In genomic region chr14:50831704-50832130, GRCh38 we compare ENCODE assay signal across 8 cellular contexts. TPM values are rescaled to one million over a fixed set of nuclear protein-coding genes. Genes with fewer than 3 reads are reported as not detected.
DNase-seq lines count a peak whose midpoint lies in the region; ATAC-seq and TF ChIP-seq lines count a peak whose summit lies in the region.

No MANE protein-coding gene starts in this region.

- H3K36me3 ChIP-seq in IMR-90 (ENCODE audit: control insufficient read depth, insufficient read depth, low read length), result no peaks in the 10 kb centered on the region; the same call in 1 of the 2 replicates
- H3K36me3 ChIP-seq in brain microvascular endothelial cell (replicated peaks), result no peaks in the 10 kb centered on the region
- H3K36me3 ChIP-seq in urinary bladder (ENCODE audit: insufficient read depth), result no peaks in the 10 kb centered on the region

- peak overlapping the region; percentile 97 for H2AFZ ChIP-seq in IMR-90 (replicated peaks; ENCODE audit: low read length, poor library complexity)

- H3K4ac ChIP-seq in IMR-90 (ENCODE audit: low read depth, low read length), result peak overlapping the region; percentile 41

- intact Hi-C loops in IMR-90 (cut with micrococcal nuclease), result loop anchor here (2.0 kb wide), 2 partner anchors 29 to 37 kb away; no protein-coding TSS in a partner anchor

- peak overlapping the region; percentile 15; the same call in 1 of the 2 replicates for H2AK5ac ChIP-seq in IMR-90 (ENCODE audit: low read depth, low read length)

- CTCF ChIA-PET in AG04449 (lab: Yijun Ruan, JAX) (interaction anchor here (0.9 to 5.6 kb wide), 3 partner anchors 9 to 28 kb away, joined by 3 to 30 read pairs (median 4); no protein-coding TSS in a partner anchor), IMR-90 (lab: Yijun Ruan, JAX) (interaction anchor here (0.5 to 1.5 kb wide), 2 partner anchors 29 to 186 kb away, joined by 3 to 4 read pairs; no protein-coding TSS in a partner anchor)

- 0 out of 2 replicates have a peak overlapping the region, but pooled peaks have one; percentile 38 for H3K56ac ChIP-seq in IMR-90 (ENCODE audit: extremely low read depth, insufficient read depth, low read length)

- H4K20me1 ChIP-seq in IMR-90 (ENCODE audit: insufficient read depth, low read length), result peaks cover 29% of the 10 kb centered on the region

- no peak for TF ChIP-seq RAD21 in IMR-90 (IDR thresholded peaks at IDR 0.05; ENCODE audit: low read length)

- H3K23ac ChIP-seq in IMR-90 (ENCODE audit: low read depth, low read length), result peak overlapping the region; percentile 96

- no peak for ATAC-seq in IMR-90 (ENCODE audit: low read depth)
- ATAC-seq in HG02981 (IDR thresholded peaks at IDR 0.05; ENCODE audit: unreplicated experiment), result no peak

- no peak for TF ChIP-seq POLR2A in IMR-90 (IDR thresholded peaks at IDR 0.05; ENCODE audit: low read depth, low read length)

- peak overlapping the region; percentile 14; the same call in 1 of the 2 replicates for H4K5ac ChIP-seq in IMR-90 (ENCODE audit: low read depth, low read length)

- H3K27me3 ChIP-seq in IMR-90 (ENCODE audit: control insufficient read depth, insufficient read depth, low read length) (no peaks in the 10 kb centered on the region), brain microvascular endothelial cell (replicated peaks) (no peaks in the 10 kb centered on the region)

- H4K8ac ChIP-seq in IMR-90 (ENCODE audit: low read depth in 2 of 2, low read length in 2 of 2), result peak overlapping the region; percentile 74 to 82; a peak in 2 of 4 replicates

- H3K9me3 ChIP-seq in IMR-90 (ENCODE audit: control insufficient read depth, insufficient read depth, low read length), result no peaks in the 10 kb centered on the region

- H3K27ac ChIP-seq in IMR-90 (ENCODE audit: insufficient read depth, low read length) (no peak overlapping the region; the same call in 1 of the 2 replicates), brain microvascular endothelial cell (no peak overlapping the region), urinary bladder (ENCODE audit: low read depth) (no peak overlapping the region)

- TF ChIP-seq CTCF in AG04449 (IDR thresholded peaks at IDR 0.05; ENCODE audit: insufficient read depth, low read length, missing control alignments) (no peak), IMR-90 (conservative IDR thresholded peaks at IDR 0.05; ENCODE audit: low read depth, low read length) (no peak), brain microvascular endothelial cell (IDR thresholded peaks at IDR 0.05; ENCODE audit: low read depth, low read length, missing control alignments) (no peak)

- in situ Hi-C loops in IMR-90 (cut with MboI; ENCODE audit: low sequenced_read_pairs), result no loop called here
- in situ Hi-C loops in brain microvascular endothelial cell (cut with HindIII; ENCODE audit: low pct_ligation_motif_present, low sequenced_read_pairs), result no loop called here

- H3K4me2 ChIP-seq in IMR-90 (ENCODE audit: low read depth, low read length), result peak overlapping the region; percentile 94

- H2AK9ac ChIP-seq in IMR-90 (replicated peaks; ENCODE audit: low read depth, low read length, poor library complexity), result peak overlapping the region; percentile 89

- peak overlapping the region; percentile 85; the same call in 1 of the 3 replicates for H2BK15ac ChIP-seq in IMR-90 (ENCODE audit: low read depth, low read length)

- peaks cover 15 to 36% of the 10 kb centered on the region in 2 experiments for H3K79me1 ChIP-seq in IMR-90 (ENCODE audit: low read depth in 1 of 2, low read length in 2 of 2)

- peak overlapping the region; percentile 65; the same call in 1 of the 2 replicates for H4K91ac ChIP-seq in IMR-90 (ENCODE audit: insufficient read depth, low read depth, low read length)

- no peak overlapping the region; the same call in 1 of the 2 replicates for H3K18ac ChIP-seq in IMR-90 (ENCODE audit: low read depth, low read length)

- DNase-seq in AG04449 (ENCODE audit: low read depth, low spot score) (no peak), IMR-90 (no peak), brain microvascular endothelial cell (no peak), lung microvascular endothelial cell (ENCODE audit: low read depth in 2 of 2) (peak; percentile 15 to 24), GF-D8 (lab: John Stamatoyannopoulos, UW) (no peak), GM19240 (ENCODE audit: insufficient read length, low spot score) (no peak)

- H3K9me1 ChIP-seq in IMR-90 (ENCODE audit: insufficient read depth, low read length), result peaks cover 16% of the 10 kb centered on the region

- H2BK120ac ChIP-seq in IMR-90 (ENCODE audit: low read depth, low read length), result peak overlapping the region; percentile 52

- H3K4me3 ChIP-seq in AG04449 (ENCODE audit: low read depth, low read length) (peak overlapping the region; percentile 74), IMR-90 (ENCODE audit: insufficient read depth, low read depth, low read length) (peak overlapping the region; percentile 73), brain microvascular endothelial cell (ENCODE audit: low read depth, low read length) (peak overlapping the region; percentile 80), urinary bladder (ENCODE audit: low read depth, low read length) (peak overlapping the region; percentile 93)

- POLR2A ChIA-PET in AG04449 (lab: Yijun Ruan, JAX), result no interaction called here
- POLR2A ChIA-PET in IMR-90 (lab: Charles Lee; ENCODE audit: unreplicated experiment), result no interaction called here

- BruUV-seq in IMR-90 (replicated peaks; lab: Mats Ljungman, UMichigan), result no TSS peak

- dilution Hi-C loops in IMR-90 (cut with HindIII; ENCODE audit: low sequenced_read_pairs, unreplicated experiment), result no loop called here

- H3K9ac ChIP-seq in IMR-90 (ENCODE audit: low read depth, low read length), result peak overlapping the region; percentile 54

- H3K14ac ChIP-seq in IMR-90 (replicated peaks; ENCODE audit: low read depth, low read length), result peak overlapping the region; percentile 33

- H2BK5ac ChIP-seq in IMR-90 (ENCODE audit: low read depth, low read length, poor library complexity, severe bottlenecking), result no peak overlapping the region

- H2BK20ac ChIP-seq in IMR-90 (ENCODE audit: low read depth, low read length), result no peak overlapping the region

- 14% methylated on average over 6 of the region's 11 CpGs; no CpG with 5 or more reads in 1 of the 2 experiments for WGBS in IMR-90 (ENCODE audit: extremely low coverage in 2 of 2, insufficient read length in 1 of 2), 2 experiments
- WGBS in urinary bladder, result 10% methylated on average over 11 of the region's 11 CpGs

- H3K4me1 ChIP-seq in IMR-90 (ENCODE audit: control insufficient read depth, insufficient read depth, low read length) (peaks cover 18% of the 10 kb centered on the region), urinary bladder (ENCODE audit: insufficient read depth) (no peaks in the 10 kb centered on the region)

TF ChIP-seq in IMR-90, 13 proteins besides CTCF, POLR2A, EP300 and RAD21:
- TF ChIP-seq CHD1 (IDR thresholded peaks at IDR 0.05; ENCODE audit: low read depth, low read length), result no peak
- no peak for TF ChIP-seq MAZ (IDR thresholded peaks at IDR 0.05; ENCODE audit: borderline replicate concordance, low read depth, low read length)
- TF ChIP-seq FOS (IDR thresholded peaks at IDR 0.05; ENCODE audit: low read depth, low read length), result no peak
- no peak for TF ChIP-seq BHLHE40 (IDR thresholded peaks at IDR 0.05; ENCODE audit: low read depth, low read length)
- no peak for TF ChIP-seq MXI1 (IDR thresholded peaks at IDR 0.05; ENCODE audit: borderline replicate concordance, low read depth, low read length)
- TF ChIP-seq ELK1 (IDR thresholded peaks at IDR 0.05; ENCODE audit: borderline replicate concordance, low read depth, low read length), result no peak
- TF ChIP-seq MAFK (IDR thresholded peaks at IDR 0.05; ENCODE audit: low read depth, low read length), result no peak
- no peak for TF ChIP-seq USF2 (IDR thresholded peaks at IDR 0.05; ENCODE audit: low read depth, low read length)
- TF ChIP-seq CEBPB (IDR thresholded peaks at IDR 0.05; ENCODE audit: low read depth, low read length), result no peak
- no peak for TF ChIP-seq NFE2L2 (IDR thresholded peaks at IDR 0.05; ENCODE audit: low read depth, low read length)
- TF ChIP-seq RCOR1 (IDR thresholded peaks at IDR 0.05; ENCODE audit: insufficient replicate concordance, low read length), result no peak
- TF ChIP-seq RFX5 (IDR thresholded peaks at IDR 0.05; ENCODE audit: low read depth, low read length), result no peak
- TF ChIP-seq SMC3 (IDR thresholded peaks at IDR 0.05; ENCODE audit: low read depth, low read length), result no peak
TF ChIP-seq in IMR-90: peak in this region for 0.

RNA-seq across cellular contexts. Expression of gene NIN, which starts 0.8 kb away (rescaled TPM):
- total RNA-seq in IMR-90 (2012; rRNA removed) (98.4 and 99.2 TPM in 2 replicates), lung microvascular endothelial cell (21.8 and 22.0 TPM in 2 replicates), urinary bladder (46.8 TPM)
- polyA plus RNA-seq in IMR-90 (2012; rRNA removed) (13.8 and 15.2 TPM in 2 replicates), urinary bladder (11.3 TPM)
- 4.7 and 7.3 TPM in 2 replicates for polyA plus RNA-seq in IMR-90 (2012; cell fraction: cytosol; rRNA removed)
- 4.4 and 13.1 TPM in 2 replicates for polyA plus RNA-seq in IMR-90 (2012; cell fraction: nucleus; rRNA removed; ENCODE audit: low replicate concordance)

RNA-seq across cellular contexts. Expression of gene ABHD12B, which starts 40.1 kb away (rescaled TPM):
- 0.18 TPM in 1 of 2 replicates, not detected in the other for total RNA-seq in IMR-90 (2012; rRNA removed)
- not detected in 2 replicates for polyA plus RNA-seq in IMR-90 (2012; rRNA removed)
- polyA plus RNA-seq in IMR-90 (2012; cell fraction: cytosol; rRNA removed), result 0.03 and 0.05 TPM in 2 replicates
- polyA plus RNA-seq in IMR-90 (2012; cell fraction: nucleus; rRNA removed; ENCODE audit: low replicate concordance), result 0.02 and 0.10 TPM in 2 replicates
- not detected in 2 replicates for total RNA-seq in lung microvascular endothelial cell
- not detected for total RNA-seq in urinary bladder
- polyA plus RNA-seq in urinary bladder, result not detected

Comparison
In these comparisons a context has a peak if more than half of its experiments do, and no peak if none do; other contexts are left out.
1. DNase-seq: peak in lung microvascular endothelial cell (2 of 2); none in AG04449 (single experiment), IMR-90 (single experiment), brain microvascular endothelial cell (single experiment), GF-D8 (single experiment) and GM19240 (single experiment).
2. Peak in every context shown above with its lines, with median percentiles within 50 percentile points of each other: H3K4me3 ChIP-seq.